Comparison of ENCODE assay signal across 10 cellular contexts in genomic region chr2:70011335-70011734, GRCh38.
"Had no signal": no experiment of that assay in that cellular context is flagged by ENCODE, and none has a peak within 500 bp of the region (broad histone marks: within the 10 kb centered on the region; RNA-seq: fewer than 3 reads in every experiment).

No MANE protein-coding gene starts in this region.

- DNase-seq: activated naive CD4-positive, alpha-beta T cell treated with anti-CD3 and anti-CD28 coated beads, Interleukin-2, amount 10 ng/mL, durations not matched to agents 7 days and 5 days; caudate nucleus; cortex of kidney; erythroblast; sigmoid colon; stimulated activated CD4-positive, alpha-beta T cell treated with anti-CD3 and anti-CD28 coated beads, Interleukin-12 subunit alpha, Interleukin-12 subunit beta, amount 100 ng/mL, for 4 hours; stimulated activated naive CD4-positive, alpha-beta T cell treated with Interleukin-2 at 50 U/mL for 16 hours; T-cell had no signal

- H3K36me3 ChIP-seq: adrenal gland, sigmoid colon, upper lobe of left lung had no signal

- H3K9me3 ChIP-seq: adrenal gland, sigmoid colon, upper lobe of left lung had no signal

- H3K4me1 ChIP-seq: sigmoid colon had no signal

- H3K27ac ChIP-seq: adrenal gland, sigmoid colon, upper lobe of left lung had no signal

- H3K4me3 ChIP-seq: adrenal gland, sigmoid colon, upper lobe of left lung had no signal

- ATAC-seq: T-cell had no signal

- H3K27me3 ChIP-seq: adrenal gland, sigmoid colon, upper lobe of left lung had no signal
